In genomic region chr2:54419386-54419785, GRCh38 we compare ENCODE assay signal across 22 cellular contexts. TPM values are rescaled to one million over a fixed set of nuclear protein-coding genes. Genes with fewer than 3 reads are reported as not detected.
A peak's percentile ranks its signal among the peaks of the same experiment; 100 is the strongest.
DNase-seq lines count a peak whose midpoint lies in the region; ATAC-seq and TF ChIP-seq lines count a peak whose summit lies in the region.
"Had no signal": no experiment of that assay in that cellular context is flagged by ENCODE, and none has a peak within 500 bp of the region (broad histone marks: within the 10 kb centered on the region; RNA-seq: fewer than 3 reads in every experiment).

No MANE protein-coding gene starts in this region.

- H2BK15ac ChIP-seq in mesenchymal stem cell (ENCODE audit: low read depth, poor library complexity, severe bottlenecking): no peak overlapping the region

- peak overlapping the region; percentile 8 to 76 (median 67) for H3K27ac ChIP-seq in heart left ventricle
- H3K27ac ChIP-seq in mesenchymal stem cell (ENCODE audit: low read length, poor library complexity, severe bottlenecking): no peak overlapping the region
- peak overlapping the region; percentile 53 to 90 (median 82) for H3K27ac ChIP-seq in upper lobe of left lung
- H3K27ac ChIP-seq: 22Rv1 had no signal

- no peak overlapping the region for H4K8ac ChIP-seq in mesenchymal stem cell (ENCODE audit: low read length)

- H3K18ac ChIP-seq in mesenchymal stem cell (ENCODE audit: low read depth in 1 of 2, low read length in 2 of 2): no peak overlapping the region

- no peak overlapping the region for H3K4me3 Mint-ChIP-seq in endothelial cell (ENCODE audit: unreplicated experiment)
- no peak overlapping the region for H3K4me3 Mint-ChIP-seq in WTC11
- H3K4me3 Mint-ChIP-seq: activated T-cell treated with anti-CD3 and anti-CD28 coated beads, Interleukin-2, amount 50 U/mL, for 4 hours; stimulated activated memory B cell treated with anti-CD40 and anti-IgM and Interleukin-4, amounts not matched to agents 10 μg/mL and 1 μg/mL and 100 μg/mL, for 72 hours; T-helper 2 cell treated with Interferon-gamma antibody and Interleukin-4, amounts not matched to agents 5 μg/mL and 100 μg/mL, for 36 hours had no signal

- H3K9me3 Mint-ChIP-seq in endothelial cell (ENCODE audit: unreplicated experiment): no peaks in the 10 kb centered on the region
- H3K9me3 Mint-ChIP-seq in WTC11: peaks cover 18% of the 10 kb centered on the region
- H3K9me3 Mint-ChIP-seq: stimulated activated memory B cell treated with anti-CD40 and anti-IgM and Interleukin-4, amounts not matched to agents 10 μg/mL and 1 μg/mL and 100 μg/mL, for 72 hours had no signal

- intact Hi-C loops in heart left ventricle (cut with DNase I): loop anchor here in 4 of 10 donors (2.0 to 5.0 kb wide), 4 partner anchors 37 to 49 kb away; partner anchors contain the start of gene SPTBN1 (in 2 of the 4)
- intact Hi-C loops in left cardiac atrium (cut with DNase I): no loop called here

- H3K79me1 ChIP-seq in mesenchymal stem cell (replicated peaks; ENCODE audit: low read length, poor library complexity, severe bottlenecking): no peaks in the 10 kb centered on the region

- ATAC-seq in heart left ventricle: peak in 2 of 4 donors; percentile 20 to 22
- no peak for ATAC-seq in left cardiac atrium
- no peak for ATAC-seq in upper lobe of left lung (ENCODE audit: low FRiP score in 2 of 2)
- ATAC-seq in WTC11: no peak
- ATAC-seq: activated T-cell treated with anti-CD3 and anti-CD28 coated beads, Interleukin-2, amount 50 U/mL, for 4 hours; K562; stimulated activated memory B cell treated with anti-CD40 and anti-IgM and Interleukin-4, amounts not matched to agents 10 μg/mL and 1 μg/mL and 100 μg/mL, for 72 hours had no signal

- H3K4me1 ChIP-seq in heart left ventricle: peaks cover 0 to 75% (median 57%) of the 10 kb centered on the region in 12 donors
- no peaks in the 10 kb centered on the region for H3K4me1 ChIP-seq in mesenchymal stem cell (ENCODE audit: control insufficient read depth, insufficient read depth, low read depth, low read length)
- peaks cover 32 to 50% (median 42%) of the 10 kb centered on the region in 4 donors for H3K4me1 ChIP-seq in upper lobe of left lung

- no peak overlapping the region for H2BK120ac ChIP-seq in mesenchymal stem cell (ENCODE audit: low read depth, low read length)

- TF ChIP-seq CTCF in heart left ventricle (IDR thresholded peaks at IDR 0.05): no peak
- TF ChIP-seq CTCF in endothelial cell (IDR thresholded peaks at IDR 0.05; ENCODE audit: unreplicated experiment): no peak
- no peak for TF ChIP-seq CTCF in upper lobe of left lung (IDR thresholded peaks at IDR 0.05)
- TF ChIP-seq CTCF in WTC11 (IDR thresholded peaks at IDR 0.05): no peak
- no peak for TF ChIP-seq CTCF in GM10266 (IDR thresholded peaks at IDR 0.05; ENCODE audit: control insufficient read depth, insufficient read depth, low read depth, missing control alignments)

- H3K36me3 ChIP-seq in heart left ventricle: no peaks in the 10 kb centered on the region
- H3K36me3 ChIP-seq in mesenchymal stem cell (ENCODE audit: control insufficient read depth in 1 of 2, insufficient read depth in 2 of 2, low read depth in 1 of 2, low read length in 2 of 2): no peaks in the 10 kb centered on the region
- no peaks in the 10 kb centered on the region for H3K36me3 ChIP-seq in upper lobe of left lung
- H3K36me3 ChIP-seq: adrenal gland, MG63 had no signal

- no peaks in the 10 kb centered on the region for H3K36me3 Mint-ChIP-seq in endothelial cell (ENCODE audit: low read depth, unreplicated experiment)
- H3K36me3 Mint-ChIP-seq in WTC11: 0 out of 2 replicates have a peak, but pooled peaks cover 5% of the 10 kb centered on the region
- H3K36me3 Mint-ChIP-seq: stimulated activated memory B cell treated with anti-CD40 and anti-IgM and Interleukin-4, amounts not matched to agents 10 μg/mL and 1 μg/mL and 100 μg/mL, for 72 hours had no signal

- no peak overlapping the region for H3K4me2 ChIP-seq in mesenchymal stem cell (ENCODE audit: low read length, poor library complexity, severe bottlenecking)

- H3K27me3 ChIP-seq in heart left ventricle (no peaks in the 10 kb centered on the region), mesenchymal stem cell (ENCODE audit: control insufficient read depth in 1 of 2, insufficient read depth in 1 of 2, low read length in 2 of 2) (no peaks in the 10 kb centered on the region), upper lobe of left lung (no peaks in the 10 kb centered on the region)
- H3K27me3 ChIP-seq: adrenal gland, MG63, testis had no signal

- CTCF ChIA-PET in WTC11 (lab: Charles Lee): no interaction called here

- H2AFZ ChIP-seq in mesenchymal stem cell (ENCODE audit: low read depth, low read length): no peak overlapping the region

- H2AK5ac ChIP-seq in mesenchymal stem cell (ENCODE audit: low read length, severe bottlenecking): no peak overlapping the region

- no peak overlapping the region for H3K4ac ChIP-seq in mesenchymal stem cell (ENCODE audit: low read depth in 1 of 2, low read length in 2 of 2)

- no peak overlapping the region for H3K23ac ChIP-seq in mesenchymal stem cell (ENCODE audit: low read length in 2 of 2)

- POLR2A ChIA-PET in WTC11 (lab: Charles Lee): no interaction called here

- H3K27me3 Mint-ChIP-seq in endothelial cell (ENCODE audit: unreplicated experiment): peaks cover 2% of the 10 kb centered on the region
- H3K27me3 Mint-ChIP-seq in WTC11 (ENCODE audit: low read depth): no peaks in the 10 kb centered on the region
- H3K27me3 Mint-ChIP-seq: stimulated activated memory B cell treated with anti-CD40 and anti-IgM and Interleukin-4, amounts not matched to agents 10 μg/mL and 1 μg/mL and 100 μg/mL, for 72 hours had no signal

- no peak overlapping the region for H3K4me3 ChIP-seq in heart left ventricle
- peak overlapping the region in 1 of 2 experiments; percentile 55 for H3K4me3 ChIP-seq in mesenchymal stem cell (ENCODE audit: insufficient read depth in 1 of 2, low read depth in 1 of 2, low read length in 2 of 2)
- no peak overlapping the region for H3K4me3 ChIP-seq in upper lobe of left lung
- H3K4me3 ChIP-seq: adrenal gland, K562, MG63, testis had no signal

- no peak overlapping the region for H3K14ac ChIP-seq in mesenchymal stem cell (ENCODE audit: low read length in 2 of 2)

- H2BK5ac ChIP-seq in mesenchymal stem cell (ENCODE audit: low read depth, low read length, poor library complexity, severe bottlenecking): no peak overlapping the region

- TF ChIP-seq EP300 in upper lobe of left lung (IDR thresholded peaks at IDR 0.05): no peak

- WGBS in heart left ventricle, 4 donors: 18 to 35% (median 19%) methylated on average over 4 of the region's 4 CpGs
- WGBS in mesenchymal stem cell: 97% methylated on average over 3 of the region's 4 CpGs
- whole genome bisulfite sequencing in upper lobe of left lung, 2 donors: 57 to 61% methylated on average over 4 of the region's 4 CpGs

- TF ChIP-seq POLR2A in heart left ventricle (IDR thresholded peaks at IDR 0.05): no peak
- no peak for TF ChIP-seq POLR2A in upper lobe of left lung (IDR thresholded peaks at IDR 0.05)

- no peak for DNase-seq in heart left ventricle
- no peak for DNase-seq in left cardiac atrium
- no peak for DNase-seq in endothelial cell (ENCODE audit: low spot score)
- no peak for DNase-seq in mesenchymal stem cell
- no peak for DNase-seq in upper lobe of left lung
- DNase-seq in WTC11 (ENCODE audit: low spot score): no peak
- no peak for DNase-seq in A172 (ENCODE audit: low spot score)
- DNase-seq in GM10266 (ENCODE audit: extremely low spot score): no peak
- DNase-seq: activated CD4-positive, alpha-beta T cell treated with anti-CD3 and anti-CD28 coated beads for 48 hours; activated T-cell treated with anti-CD3 and anti-CD28 coated beads, Interleukin-2, amount 50 U/mL, for 4 hours; cortex of kidney; MG63; NCI-H2081; NCI-H345; NCI-H774; stimulated activated CD4-positive, alpha-beta T cell treated with anti-CD3 and anti-CD28 coated beads, Interleukin-4, amount 100 ng/mL, for 1 hour; testis had no signal

- H3K4me1 Mint-ChIP-seq in endothelial cell (ENCODE audit: unreplicated experiment) (peaks cover 59% of the 10 kb centered on the region), WTC11 (peaks cover 21% of the 10 kb centered on the region)
- H3K4me1 Mint-ChIP-seq: stimulated activated memory B cell treated with anti-CD40 and anti-IgM and Interleukin-4, amounts not matched to agents 10 μg/mL and 1 μg/mL and 100 μg/mL, for 72 hours had no signal

- no peak overlapping the region for H4K91ac ChIP-seq in mesenchymal stem cell (ENCODE audit: low read length)

- peak overlapping the region; percentile 63 for H3K9ac ChIP-seq in mesenchymal stem cell (ENCODE audit: low read length)

- H3K9me3 ChIP-seq in heart left ventricle (peaks cover 0 to 8% (median 0%) of the 10 kb centered on the region in 12 donors), mesenchymal stem cell (ENCODE audit: control insufficient read depth, low read length) (no peaks in the 10 kb centered on the region), upper lobe of left lung (no peaks in the 10 kb centered on the region)
- H3K9me3 ChIP-seq: adrenal gland, MG63, testis had no signal

- H3K27ac Mint-ChIP-seq in endothelial cell (ENCODE audit: unreplicated experiment): peak overlapping the region; percentile 37
- H3K27ac Mint-ChIP-seq in WTC11: no peak overlapping the region
- H3K27ac Mint-ChIP-seq: stimulated activated memory B cell treated with anti-CD40 and anti-IgM and Interleukin-4, amounts not matched to agents 10 μg/mL and 1 μg/mL and 100 μg/mL, for 72 hours; T-helper 2 cell treated with Interferon-gamma antibody and Interleukin-4, amounts not matched to agents 5 μg/mL and 100 μg/mL, for 36 hours had no signal

- H2BK12ac ChIP-seq in mesenchymal stem cell (ENCODE audit: low read length in 2 of 2): no peak overlapping the region

TF ChIP-seq in WTC11, 78 proteins besides CTCF, POLR2A, EP300 and RAD21 (continues in another document):
- no peak for TF ChIP-seq OVOL2 (CRISPR knock-in tag; IDR thresholded peaks at IDR 0.05; ENCODE audit: borderline replicate concordance)

RNA-seq across cellular contexts. Expression of gene SPTBN1, which starts 36.7 kb away (rescaled TPM):
- 100 to 1,000 TPM; 378 to 659 (median 424) TPM for total RNA-seq in heart left ventricle
- polyA plus RNA-seq in heart left ventricle: 100 to 1,000 TPM; 124 to 170 TPM
- total RNA-seq in left cardiac atrium: 100 to 1,000 TPM; 329 to 332 TPM
- total RNA-seq in endothelial cell (ENCODE audit: unreplicated experiment): 983 TPM
- polyA plus RNA-seq in mesenchymal stem cell (2013, experiment 1 of 2): 97.4 TPM
- polyA plus RNA-seq in mesenchymal stem cell (2013, experiment 2 of 2): 89.2 TPM
- 100 to 1,000 TPM; 449 to 911 (median 654) TPM for total RNA-seq in upper lobe of left lung
- 171 to 204 TPM (median 172 TPM) in 3 replicates for total RNA-seq in WTC11 (2021)
- 197 and 202 TPM in 2 replicates for total RNA-seq in A172 (2014; rRNA removed; shearing (Covaris generic))
